ENCODE assay signal across 8 cellular contexts in genomic region chr19:7292950-7293794, GRCh38. TPM values are rescaled to one million over a fixed set of nuclear protein-coding genes. Genes with fewer than 3 reads are reported as not detected.
DNase-seq lines count a peak whose midpoint lies in the region; ATAC-seq, FAIRE-seq and TF ChIP-seq lines count a peak whose summit lies in the region.

No MANE protein-coding gene starts in this region.

- no peak for TF ChIP-seq CTCF in K562 (IDR thresholded peaks at IDR 0.05 in 2 of 3, conservative IDR thresholded peaks at IDR 0.05 in 1 of 3; ENCODE audit: insufficient read depth in 2 of 3, low read depth in 1 of 3, low read length in 3 of 3)
- TF ChIP-seq CTCF in kidney epithelial cell (IDR thresholded peaks at IDR 0.05; ENCODE audit: insufficient read depth, low read length, poor library complexity, severe bottlenecking): no peak

- no peak for TF ChIP-seq POLR2A in K562 (conservative IDR thresholded peaks at IDR 0.05)

- no TSS peak for BruUV-seq in K562 (replicated peaks; lab: Mats Ljungman, UMichigan)

- no peak overlapping the region for H3K9ac ChIP-seq in K562 (ENCODE audit: insufficient read depth in 1 of 2, low read depth in 2 of 2, low read length in 2 of 2)

- H3K4me1 Mint-ChIP-seq in stimulated activated naive CD8-positive, alpha-beta T cell treated with anti-CD3 and anti-CD28 coated beads, Interleukin-15, Interleukin-2, amounts not matched to agents 100 ng/mL and 50 ng/mL, for 24 hours (ENCODE audit: low read depth): peaks cover 9% of the 10 kb centered on the region

- H4K20me1 ChIP-seq in K562 (replicated peaks; ENCODE audit: control insufficient read depth, insufficient read depth, low read length): 0 out of 2 replicates have a peak, but pooled peaks cover 3% of the 10 kb centered on the region

- no peak overlapping the region for H2AFZ ChIP-seq in K562 (ENCODE audit: low read depth, low read length)

- peaks cover 48% of the 10 kb centered on the region for H3K27me3 Mint-ChIP-seq in stimulated activated naive CD8-positive, alpha-beta T cell treated with anti-CD3 and anti-CD28 coated beads, Interleukin-15, Interleukin-2, amounts not matched to agents 100 ng/mL and 50 ng/mL, for 24 hours

- H3K27me3 ChIP-seq in K562 (ENCODE audit: control insufficient read depth in 2 of 2, insufficient read depth in 2 of 2, low read length in 2 of 2) (peaks cover 6 to 25% of the 10 kb centered on the region in 2 experiments; a peak in 3 of 5 replicates), kidney epithelial cell (ENCODE audit: control insufficient read depth, insufficient read depth, low read length) (peaks cover 5% of the 10 kb centered on the region)

- POLR2A ChIA-PET in K562 (lab: Yijun Ruan, JAX): no interaction called here

- no peak for FAIRE-seq in K562 (lab: Jason Lieb, UNC)

- ATAC-seq in HG03175 (IDR thresholded peaks at IDR 0.05; ENCODE audit: unreplicated experiment): peak; percentile 15
- no peak for ATAC-seq in K562
- no peak for ATAC-seq in activated CD4-positive, CD25-positive, alpha-beta regulatory T cell treated with anti-CD3 and anti-CD28 coated beads, Interleukin-2, amount 50 U/mL, for 24 hours

- H3K4me3 Mint-ChIP-seq in stimulated activated naive CD8-positive, alpha-beta T cell treated with anti-CD3 and anti-CD28 coated beads, Interleukin-15, Interleukin-2, amounts not matched to agents 100 ng/mL and 50 ng/mL, for 24 hours: peak overlapping the region; percentile 8

- H3K9me3 Mint-ChIP-seq in stimulated activated naive CD8-positive, alpha-beta T cell treated with anti-CD3 and anti-CD28 coated beads, Interleukin-15, Interleukin-2, amounts not matched to agents 100 ng/mL and 50 ng/mL, for 24 hours: no peaks in the 10 kb centered on the region

- in situ Hi-C loops in K562 (cut with MboI): no loop called here

- no peak overlapping the region for H3K27ac Mint-ChIP-seq in stimulated activated naive CD8-positive, alpha-beta T cell treated with anti-CD3 and anti-CD28 coated beads, Interleukin-15, Interleukin-2, amounts not matched to agents 100 ng/mL and 50 ng/mL, for 24 hours

- no peaks in the 10 kb centered on the region for H3K79me2 ChIP-seq in K562 (ENCODE audit: control insufficient read depth, insufficient read depth, low read length)

- H3K27ac ChIP-seq in K562 (ENCODE audit: extremely low read depth, low read depth, low read length): no peak overlapping the region

- TF ChIP-seq EP300 in K562 (IDR thresholded peaks at IDR 0.05; ENCODE audit: low read length): no peak

- H3K4me1 ChIP-seq in K562 (replicated peaks in 1 of 2; ENCODE audit: control insufficient read depth in 2 of 2, insufficient read depth in 2 of 2, low read length in 2 of 2): peaks cover 0 to 17% of the 10 kb centered on the region in 2 experiments; a peak in 2 of 5 replicates

- H3K36me3 ChIP-seq in K562 (ENCODE audit: control insufficient read depth, insufficient read depth, low read length) (no peaks in the 10 kb centered on the region), kidney epithelial cell (ENCODE audit: control insufficient read depth, insufficient read depth, low read length) (no peaks in the 10 kb centered on the region)

- TF ChIP-seq RAD21 in K562 (CRISPR knock-in tag; conservative IDR thresholded peaks at IDR 0.05 in 1 of 2, IDR thresholded peaks at IDR 0.05 in 1 of 2): no peak

- no peaks in the 10 kb centered on the region for H3K9me3 ChIP-seq in K562 (replicated peaks; ENCODE audit: control insufficient read depth, insufficient read depth, low read depth, low read length)

- no peaks in the 10 kb centered on the region for H3K9me1 ChIP-seq in K562 (ENCODE audit: control insufficient read depth, insufficient read depth, low read length)

- DNase-seq in D341Med (ENCODE audit: low spot score) (peak; percentile 51), K562 (ENCODE audit: extremely low read depth in 1 of 4, low spot score in 3 of 4) (peak in 1 of 4 experiments; percentile 17), kidney epithelial cell (ENCODE audit: low read depth) (no peak), NCI-H2227 (lab: John Stamatoyannopoulos, UW; ENCODE audit: unreplicated experiment) (no peak), foreskin melanocyte (no peak)

- no peaks in the 10 kb centered on the region for H3K36me3 Mint-ChIP-seq in stimulated activated naive CD8-positive, alpha-beta T cell treated with anti-CD3 and anti-CD28 coated beads, Interleukin-15, Interleukin-2, amounts not matched to agents 100 ng/mL and 50 ng/mL, for 24 hours (ENCODE audit: low read depth)

- intact Hi-C loops in K562 (cut with micrococcal nuclease): no loop called here

- CTCF ChIA-PET in K562 (lab: Yijun Ruan, JAX; ENCODE audit: low intra/inter-chr PET ratio): no interaction called here

- no peak overlapping the region for H3K4me2 ChIP-seq in K562 (ENCODE audit: insufficient read depth, low read length)

- H3K4me3 ChIP-seq in K562 (peak overlapping the region; percentile 49; the same call in 1 of the 2 replicates), kidney epithelial cell (ENCODE audit: low read depth, low read length) (peak overlapping the region; percentile 60)

- 46% methylated on average over 36 of the region's 58 CpGs for WGBS in K562 (ENCODE audit: insufficient coverage, low coverage, missing lambda C conversion rate)

TF ChIP-seq in K562, 482 proteins besides CTCF, POLR2A, EP300 and RAD21:
- TF ChIP-seq HDAC2 (IDR thresholded peaks at IDR 0.05) (peak; percentile 27; the same call in 1 of the 2 replicates), BCOR (IDR thresholded peaks at IDR 0.05) (peak; percentile 93), MAFK (IDR thresholded peaks at IDR 0.05; ENCODE audit: low read length) (no peak), RCOR1 (IDR thresholded peaks at IDR 0.05; ENCODE audit: borderline replicate concordance in 1 of 2, low read depth in 2 of 2, low read length in 2 of 2) (peak in 1 of 2 experiments; percentile 61; a peak in 1 of 4 replicates), PTBP1 (IDR thresholded peaks at IDR 0.05; ENCODE audit: low read depth, low read length) (0 out of 2 replicates have a peak, but pooled peaks have one; percentile 69), RBM25 (IDR thresholded peaks at IDR 0.05; ENCODE audit: low read depth, low read length, severe bottlenecking) (peak; percentile 93), ADNP (tag; IDR thresholded peaks at IDR 0.05) (peak; percentile 55; the same call in 1 of the 2 replicates), RBBP5 (IDR thresholded peaks at IDR 0.05; ENCODE audit: borderline replicate concordance, insufficient read depth, low read length, poor library complexity, severe bottlenecking) (no peak), SIN3B (IDR thresholded peaks at IDR 0.05; ENCODE audit: low read depth) (no peak), KDM1A (IDR thresholded peaks at IDR 0.05) (peak in 1 of 2 experiments; percentile 59; a peak in 1 of 4 replicates), ESRRA (IDR thresholded peaks at IDR 0.05; ENCODE audit: borderline replicate concordance, low read depth) (peak; percentile 67), SMARCA5 (IDR thresholded peaks at IDR 0.05) (peak; percentile 47; the same call in 1 of the 2 replicates), KAT2B (IDR thresholded peaks at IDR 0.05; ENCODE audit: low read depth, low read length) (no peak)
TF ChIP-seq in K562: peak in this region for 9.

RNA-seq across cellular contexts. Expression of gene INSR, which starts 1.0 kb away (rescaled TPM):
- total RNA-seq in K562 (2011; cell fraction: chromatin; rRNA removed; ENCODE audit: low replicate concordance): 5.3 and 10.3 TPM in 2 replicates
- 7.0 and 8.5 TPM in 2 replicates for total RNA-seq in K562 (2011; cell fraction: nucleolus; rRNA removed)
- total RNA-seq in K562 (2011; cell fraction: nucleoplasm; rRNA removed): 5.2 and 5.3 TPM in 2 replicates
- total RNA-seq in K562 (2014; rRNA removed) (0.41 and 0.94 TPM in 2 replicates), K562 (2014; rRNA removed; fragmentation: Illumina TruSeq; extraction: Trizol) (0.29 and 0.57 TPM in 2 replicates), K562 (2015; rRNA removed; fragmentation: Illumina TruSeq; extraction: Trizol) (0.11 and 0.57 TPM in 2 replicates), K562 (2021) (0.69 and 0.94 TPM in 2 replicates), kidney epithelial cell (15.5 and 23.1 TPM in 2 replicates)
- polyA plus RNA-seq in K562 (2011; rRNA removed) (0.60 and 0.83 TPM in 2 replicates), K562 (2014; fragmentation: Illumina TruSeq; extraction: Trizol) (0.43 and 0.79 TPM in 2 replicates), K562 (2014; fragmentation: Nextera tagmentation; extraction: Ambion mirVana) (under 1 TPM; 0.04 to 0.07 TPM), K562 (2014; rRNA removed) (0.42 and 0.88 TPM in 2 replicates)
- polyA plus RNA-seq in K562 (2011; cell fraction: cytosol; rRNA removed): 0.68 and 0.82 TPM in 2 replicates
- 0.72 and 1.2 TPM in 2 replicates for polyA plus RNA-seq in K562 (2011; cell fraction: nucleus; rRNA removed)
- 0.26 and 1.1 TPM in 2 replicates for polyA plus RNA-seq in K562 (2012)
- polyA minus RNA-seq in K562 (2011; rRNA and poly(A)+ RNA removed): 3.1 and 3.3 TPM in 2 replicates
- polyA minus RNA-seq in K562 (2011; cell fraction: cytosol; rRNA and poly(A)+ RNA removed): 0.76 and 1.2 TPM in 2 replicates
- polyA minus RNA-seq in K562 (2011; cell fraction: nucleus; rRNA and poly(A)+ RNA removed): 1.8 and 2.1 TPM in 2 replicates

RNA-seq across cellular contexts. Expression of gene ARHGEF18, which starts 55.6 kb away (rescaled TPM):
- 9.6 and 25.5 TPM in 2 replicates for total RNA-seq in K562 (2011; cell fraction: chromatin; rRNA removed; ENCODE audit: low replicate concordance)
- 16.8 and 21.5 TPM in 2 replicates for total RNA-seq in K562 (2011; cell fraction: nucleolus; rRNA removed)
- 11.7 and 12.4 TPM in 2 replicates for total RNA-seq in K562 (2011; cell fraction: nucleoplasm; rRNA removed)
- total RNA-seq in K562 (2014; rRNA removed): 11.4 and 13.8 TPM in 2 replicates
- 0.91 and 2.6 TPM in 2 replicates for total RNA-seq in K562 (2014; rRNA removed; fragmentation: Illumina TruSeq; extraction: Trizol)
- 6.8 and 7.7 TPM in 2 replicates for total RNA-seq in K562 (2015; rRNA removed; fragmentation: Illumina TruSeq; extraction: Trizol)
- total RNA-seq in K562 (2021): 14.9 and 16.5 TPM in 2 replicates
- 2.8 and 4.0 TPM in 2 replicates for polyA plus RNA-seq in K562 (2011; rRNA removed)
- polyA plus RNA-seq in K562 (2011; cell fraction: cytosol; rRNA removed): 4.3 and 7.7 TPM in 2 replicates
- 9.9 and 16.4 TPM in 2 replicates for polyA plus RNA-seq in K562 (2011; cell fraction: nucleus; rRNA removed)
- polyA plus RNA-seq in K562 (2012): 9.8 and 15.1 TPM in 2 replicates
- 4.5 and 5.7 TPM in 2 replicates for polyA plus RNA-seq in K562 (2014; fragmentation: Illumina TruSeq; extraction: Trizol)
- polyA plus RNA-seq in K562 (2014; fragmentation: Nextera tagmentation; extraction: Ambion mirVana): under 1 TPM; 0.04 to 0.20 TPM
- polyA plus RNA-seq in K562 (2014; rRNA removed): 6.8 TPM in 2 replicates
- 4.0 and 5.1 TPM in 2 replicates for polyA minus RNA-seq in K562 (2011; rRNA and poly(A)+ RNA removed)
- polyA minus RNA-seq in K562 (2011; cell fraction: cytosol; rRNA and poly(A)+ RNA removed): 9.3 and 10.7 TPM in 2 replicates
- 5.1 and 9.9 TPM in 2 replicates for polyA minus RNA-seq in K562 (2011; cell fraction: nucleus; rRNA and poly(A)+ RNA removed)
- 123 and 139 TPM in 2 replicates for total RNA-seq in kidney epithelial cell
